ENCODE assay signal across 1 cellular context in the genomic region with DNA sequence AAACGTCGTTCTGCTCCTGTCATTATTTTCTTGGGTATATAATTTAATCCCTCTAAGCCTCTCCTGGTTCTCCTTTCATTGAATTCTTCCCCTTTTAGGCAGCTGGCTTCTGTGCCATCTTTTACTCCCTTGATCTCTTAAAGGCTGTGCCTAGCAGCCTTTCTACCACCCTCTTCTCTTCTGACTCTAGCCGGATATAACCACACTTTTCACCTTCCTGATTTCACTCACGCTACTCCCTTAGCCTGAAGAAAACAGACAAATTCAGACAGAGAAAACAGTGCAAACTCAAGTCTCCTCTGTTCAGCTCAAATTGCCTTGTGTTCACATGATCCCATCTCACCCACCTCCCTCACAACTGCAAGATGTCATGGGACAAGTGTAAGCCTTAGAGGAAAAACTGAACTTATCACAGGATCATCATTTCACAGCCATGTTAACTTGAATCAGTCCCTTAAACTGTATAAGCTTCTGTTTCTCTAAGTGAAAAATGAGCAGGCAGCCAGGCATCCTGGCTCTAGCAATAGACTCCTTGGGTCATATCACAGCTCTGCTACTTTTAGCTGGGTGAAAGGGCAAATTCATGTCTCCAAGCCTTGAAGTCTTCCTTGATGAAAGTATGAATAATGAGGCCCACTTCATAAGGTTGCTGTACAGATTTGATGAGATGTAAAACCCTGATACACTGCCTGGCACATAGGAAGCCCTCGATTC.
TF ChIP-seq lines count a peak whose summit lies in the region.

No MANE protein-coding gene starts in this region.

TF ChIP-seq in GM23338, 12 proteins besides CTCF, POLR2A, EP300 and RAD21 (continued from another document):
- TF ChIP-seq, protein P1, sequence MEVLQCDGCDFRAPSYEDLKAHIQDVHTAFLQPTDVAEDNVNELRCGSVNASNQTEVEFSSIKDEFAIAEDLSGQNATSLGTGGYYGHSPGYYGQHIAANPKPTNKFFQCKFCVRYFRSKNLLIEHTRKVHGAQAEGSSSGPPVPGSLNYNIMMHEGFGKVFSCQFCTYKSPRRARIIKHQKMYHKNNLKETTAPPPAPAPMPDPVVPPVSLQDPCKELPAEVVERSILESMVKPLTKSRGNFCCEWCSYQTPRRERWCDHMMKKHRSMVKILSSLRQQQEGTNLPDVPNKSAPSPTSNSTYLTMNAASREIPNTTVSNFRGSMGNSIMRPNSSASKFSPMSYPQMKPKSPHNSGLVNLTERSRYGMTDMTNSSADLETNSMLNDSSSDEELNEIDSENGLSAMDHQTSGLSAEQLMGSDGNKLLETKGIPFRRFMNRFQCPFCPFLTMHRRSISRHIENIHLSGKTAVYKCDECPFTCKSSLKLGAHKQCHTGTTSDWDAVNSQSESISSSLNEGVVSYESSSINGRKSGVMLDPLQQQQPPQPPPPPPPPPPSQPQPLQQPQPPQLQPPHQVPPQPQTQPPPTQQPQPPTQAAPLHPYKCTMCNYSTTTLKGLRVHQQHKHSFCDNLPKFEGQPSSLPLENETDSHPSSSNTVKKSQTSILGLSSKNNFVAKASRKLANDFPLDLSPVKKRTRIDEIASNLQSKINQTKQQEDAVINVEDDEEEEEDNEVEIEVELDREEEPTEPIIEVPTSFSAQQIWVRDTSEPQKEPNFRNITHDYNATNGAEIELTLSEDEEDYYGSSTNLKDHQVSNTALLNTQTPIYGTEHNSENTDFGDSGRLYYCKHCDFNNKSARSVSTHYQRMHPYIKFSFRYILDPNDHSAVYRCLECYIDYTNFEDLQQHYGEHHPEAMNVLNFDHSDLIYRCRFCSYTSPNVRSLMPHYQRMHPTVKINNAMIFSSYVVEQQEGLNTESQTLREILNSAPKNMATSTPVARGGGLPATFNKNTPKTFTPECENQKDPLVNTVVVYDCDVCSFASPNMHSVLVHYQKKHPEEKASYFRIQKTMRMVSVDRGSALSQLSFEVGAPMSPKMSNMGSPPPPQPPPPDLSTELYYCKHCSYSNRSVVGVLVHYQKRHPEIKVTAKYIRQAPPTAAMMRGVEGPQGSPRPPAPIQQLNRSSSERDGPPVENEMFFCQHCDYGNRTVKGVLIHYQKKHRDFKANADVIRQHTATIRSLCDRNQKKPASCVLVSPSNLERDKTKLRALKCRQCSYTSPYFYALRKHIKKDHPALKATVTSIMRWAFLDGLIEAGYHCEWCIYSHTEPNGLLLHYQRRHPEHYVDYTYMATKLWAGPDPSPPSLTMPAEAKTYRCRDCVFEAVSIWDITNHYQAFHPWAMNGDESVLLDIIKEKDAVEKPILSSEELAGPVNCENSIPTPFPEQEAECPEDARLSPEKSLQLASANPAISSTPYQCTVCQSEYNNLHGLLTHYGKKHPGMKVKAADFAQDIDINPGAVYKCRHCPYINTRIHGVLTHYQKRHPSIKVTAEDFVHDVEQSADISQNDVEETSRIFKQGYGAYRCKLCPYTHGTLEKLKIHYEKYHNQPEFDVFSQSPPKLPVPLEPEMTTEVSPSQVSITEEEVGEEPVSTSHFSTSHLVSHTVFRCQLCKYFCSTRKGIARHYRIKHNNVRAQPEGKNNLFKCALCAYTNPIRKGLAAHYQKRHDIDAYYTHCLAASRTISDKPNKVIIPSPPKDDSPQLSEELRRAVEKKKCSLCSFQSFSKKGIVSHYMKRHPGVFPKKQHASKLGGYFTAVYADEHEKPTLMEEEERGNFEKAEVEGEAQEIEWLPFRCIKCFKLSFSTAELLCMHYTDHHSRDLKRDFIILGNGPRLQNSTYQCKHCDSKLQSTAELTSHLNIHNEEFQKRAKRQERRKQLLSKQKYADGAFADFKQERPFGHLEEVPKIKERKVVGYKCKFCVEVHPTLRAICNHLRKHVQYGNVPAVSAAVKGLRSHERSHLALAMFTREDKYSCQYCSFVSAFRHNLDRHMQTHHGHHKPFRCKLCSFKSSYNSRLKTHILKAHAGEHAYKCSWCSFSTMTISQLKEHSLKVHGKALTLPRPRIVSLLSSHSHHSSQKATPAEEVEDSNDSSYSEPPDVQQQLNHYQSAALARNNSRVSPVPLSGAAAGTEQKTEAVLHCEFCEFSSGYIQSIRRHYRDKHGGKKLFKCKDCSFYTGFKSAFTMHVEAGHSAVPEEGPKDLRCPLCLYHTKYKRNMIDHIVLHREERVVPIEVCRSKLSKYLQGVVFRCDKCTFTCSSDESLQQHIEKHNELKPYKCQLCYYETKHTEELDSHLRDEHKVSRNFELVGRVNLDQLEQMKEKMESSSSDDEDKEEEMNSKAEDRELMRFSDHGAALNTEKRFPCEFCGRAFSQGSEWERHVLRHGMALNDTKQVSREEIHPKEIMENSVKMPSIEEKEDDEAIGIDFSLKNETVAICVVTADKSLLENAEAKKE (CRISPR knock-in tag; IDR thresholded peaks at IDR 0.05), result no peak
- TF ChIP-seq, protein P2, sequence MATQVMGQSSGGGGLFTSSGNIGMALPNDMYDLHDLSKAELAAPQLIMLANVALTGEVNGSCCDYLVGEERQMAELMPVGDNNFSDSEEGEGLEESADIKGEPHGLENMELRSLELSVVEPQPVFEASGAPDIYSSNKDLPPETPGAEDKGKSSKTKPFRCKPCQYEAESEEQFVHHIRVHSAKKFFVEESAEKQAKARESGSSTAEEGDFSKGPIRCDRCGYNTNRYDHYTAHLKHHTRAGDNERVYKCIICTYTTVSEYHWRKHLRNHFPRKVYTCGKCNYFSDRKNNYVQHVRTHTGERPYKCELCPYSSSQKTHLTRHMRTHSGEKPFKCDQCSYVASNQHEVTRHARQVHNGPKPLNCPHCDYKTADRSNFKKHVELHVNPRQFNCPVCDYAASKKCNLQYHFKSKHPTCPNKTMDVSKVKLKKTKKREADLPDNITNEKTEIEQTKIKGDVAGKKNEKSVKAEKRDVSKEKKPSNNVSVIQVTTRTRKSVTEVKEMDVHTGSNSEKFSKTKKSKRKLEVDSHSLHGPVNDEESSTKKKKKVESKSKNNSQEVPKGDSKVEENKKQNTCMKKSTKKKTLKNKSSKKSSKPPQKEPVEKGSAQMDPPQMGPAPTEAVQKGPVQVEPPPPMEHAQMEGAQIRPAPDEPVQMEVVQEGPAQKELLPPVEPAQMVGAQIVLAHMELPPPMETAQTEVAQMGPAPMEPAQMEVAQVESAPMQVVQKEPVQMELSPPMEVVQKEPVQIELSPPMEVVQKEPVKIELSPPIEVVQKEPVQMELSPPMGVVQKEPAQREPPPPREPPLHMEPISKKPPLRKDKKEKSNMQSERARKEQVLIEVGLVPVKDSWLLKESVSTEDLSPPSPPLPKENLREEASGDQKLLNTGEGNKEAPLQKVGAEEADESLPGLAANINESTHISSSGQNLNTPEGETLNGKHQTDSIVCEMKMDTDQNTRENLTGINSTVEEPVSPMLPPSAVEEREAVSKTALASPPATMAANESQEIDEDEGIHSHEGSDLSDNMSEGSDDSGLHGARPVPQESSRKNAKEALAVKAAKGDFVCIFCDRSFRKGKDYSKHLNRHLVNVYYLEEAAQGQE (IDR thresholded peaks at IDR 0.05; ENCODE audit: unreplicated experiment), result no peak
- TF ChIP-seq EZH2phosphoT487 (IDR thresholded peaks at IDR 0.05; ENCODE audit: unreplicated experiment), result no peak
TF ChIP-seq in GM23338: peak in this region for 0.
